Comparison of ENCODE assay signal across 23 cellular contexts in the genomic region with DNA sequence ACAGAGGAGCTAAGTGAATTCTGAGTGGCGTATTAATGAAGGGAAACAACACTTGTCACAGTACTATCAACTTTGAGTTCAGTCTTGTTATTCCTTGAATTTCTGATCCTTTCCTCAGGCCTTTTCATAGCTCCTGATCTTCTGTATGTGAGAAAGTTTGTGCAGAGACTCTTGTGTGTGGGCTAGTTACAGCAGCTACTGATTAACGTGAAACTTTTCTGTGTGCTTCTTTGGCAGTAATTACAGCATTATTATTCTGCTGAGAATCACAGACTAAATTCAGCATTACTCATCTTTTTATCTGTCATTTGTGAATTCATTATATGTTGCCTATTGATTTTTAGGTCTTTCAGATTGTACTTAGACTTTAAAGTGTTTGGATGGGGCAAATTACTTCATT. TPM values are rescaled to one million over a fixed set of nuclear protein-coding genes. Genes with fewer than 3 reads are reported as not detected.
DNase-seq lines count a peak whose midpoint lies in the region; ATAC-seq, FAIRE-seq and TF ChIP-seq lines count a peak whose summit lies in the region.
"Had no signal": no experiment of that assay in that cellular context is flagged by ENCODE, and none has a peak within 500 bp of the region (broad histone marks: within the 10 kb centered on the region; RNA-seq: fewer than 3 reads in every experiment).

No MANE protein-coding gene starts in this region.

- TF ChIP-seq CTCF in brain (conservative IDR thresholded peaks at IDR 0.05), result no peak
- TF ChIP-seq CTCF in neutrophil (IDR thresholded peaks at IDR 0.05), result no peak
- TF ChIP-seq CTCF in progenitor cell of endocrine pancreas (IDR thresholded peaks at IDR 0.05; ENCODE audit: unreplicated experiment), result no peak

- peaks cover 78% of the 10 kb centered on the region for H3K36me3 ChIP-seq in neutrophil

- H3K27me3 ChIP-seq in neutrophil, result no peaks in the 10 kb centered on the region
- H3K27me3 ChIP-seq: heart left ventricle, stomach, tibial artery had no signal

- H3K27ac ChIP-seq in neutrophil, result peak overlapping the region; percentile 31
- H3K27ac ChIP-seq: heart left ventricle, stomach, tibial artery had no signal

- H3K27ac Mint-ChIP-seq in activated T-cell treated with anti-CD3 and anti-CD28 coated beads, Interleukin-2, amount 50 U/mL, for 72 hours, result peak overlapping the region; percentile 50
- H3K27ac Mint-ChIP-seq in brain, result peak overlapping the region in 3 of 5 experiments; percentile 19 to 83 (median 21)
- H3K27ac Mint-ChIP-seq in progenitor cell of endocrine pancreas, result no peak overlapping the region
- H3K27ac Mint-ChIP-seq: activated CD4-positive, alpha-beta T cell treated with anti-CD3 and anti-CD28 coated beads, Interleukin-2, amount 10 ng/mL, durations not matched to agents 7 days and 5 days; activated CD8-positive, alpha-beta memory T cell treated with anti-CD3 and anti-CD28 coated beads, Interleukin-2, amount 10 ng/mL, durations not matched to agents 7 days and 5 days had no signal

- peaks cover 7 to 45% of the 10 kb centered on the region in 2 donors for H3K36me3 Mint-ChIP-seq in activated T-cell treated with anti-CD3 and anti-CD28 coated beads, Interleukin-2, amount 50 U/mL, for 72 hours (ENCODE audit: insufficient read depth in 2 of 2)
- H3K36me3 Mint-ChIP-seq in brain (peaks cover 64% of the 10 kb centered on the region), progenitor cell of endocrine pancreas (ENCODE audit: insufficient read depth) (peaks cover 24% of the 10 kb centered on the region)

- FAIRE-seq in H54 (lab: Jason Lieb, UNC), result peak; percentile 36
- FAIRE-seq: A204.1, colon had no signal

- DNase-seq in activated T-cell treated with anti-CD3 and anti-CD28 coated beads, Interleukin-2, amount 50 U/mL, for 72 hours, result no peak
- DNase-seq in activated T-cell treated with anti-CD3 and anti-CD28 coated beads for 4 hours, result no peak
- DNase-seq in H54 (ENCODE audit: insufficient read length, low spot score), result no peak
- no peak for DNase-seq in NCI-H446 treated with DMSO at 0.1 percent for 48 hours (lab: John Stamatoyannopoulos, UW)
- no peak for DNase-seq in progenitor cell of endocrine pancreas (ENCODE audit: low spot score, unreplicated experiment)
- DNase-seq: activated CD4-positive, alpha-beta T cell treated with anti-CD3 and anti-CD28 coated beads, Interleukin-2, amount 10 ng/mL, durations not matched to agents 7 days and 5 days; activated CD8-positive, alpha-beta memory T cell treated with anti-CD3 and anti-CD28 coated beads, Interleukin-2, amount 10 ng/mL, durations not matched to agents 7 days and 5 days; effector CD4-positive, alpha-beta T cell; heart left ventricle; left cardiac atrium; mesenchymal stem cell; NCI-H1694 treated with DMSO at 0.1 percent for 48 hours; NCI-H2171 treated with DMSO at 0.1 percent for 48 hours; NCI-H69; occipital lobe; SHP77; stomach; tibial artery had no signal

- H3K27me3 Mint-ChIP-seq in activated T-cell treated with anti-CD3 and anti-CD28 coated beads, Interleukin-2, amount 50 U/mL, for 72 hours (ENCODE audit: low read depth), result no peaks in the 10 kb centered on the region
- no peaks in the 10 kb centered on the region for H3K27me3 Mint-ChIP-seq in brain
- H3K27me3 Mint-ChIP-seq in progenitor cell of endocrine pancreas, result no peaks in the 10 kb centered on the region
- H3K27me3 Mint-ChIP-seq: activated CD4-positive, alpha-beta T cell treated with anti-CD3 and anti-CD28 coated beads, Interleukin-2, amount 10 ng/mL, durations not matched to agents 7 days and 5 days; activated CD8-positive, alpha-beta memory T cell treated with anti-CD3 and anti-CD28 coated beads, Interleukin-2, amount 10 ng/mL, durations not matched to agents 7 days and 5 days had no signal

- no peak for TF ChIP-seq POLR2A in H54 (IDR thresholded peaks at IDR 0.05; ENCODE audit: low read depth, low read length)

- no peaks in the 10 kb centered on the region for H3K9me3 Mint-ChIP-seq in activated T-cell treated with anti-CD3 and anti-CD28 coated beads, Interleukin-2, amount 50 U/mL, for 72 hours
- H3K9me3 Mint-ChIP-seq in brain, result no peaks in the 10 kb centered on the region
- H3K9me3 Mint-ChIP-seq in progenitor cell of endocrine pancreas (ENCODE audit: low read depth), result no peaks in the 10 kb centered on the region
- H3K9me3 Mint-ChIP-seq: activated CD4-positive, alpha-beta T cell treated with anti-CD3 and anti-CD28 coated beads, Interleukin-2, amount 10 ng/mL, durations not matched to agents 7 days and 5 days had no signal

- no peaks in the 10 kb centered on the region for H3K9me3 ChIP-seq in neutrophil
- H3K9me3 ChIP-seq: heart left ventricle, stomach, tibial artery had no signal

- H3K4me1 Mint-ChIP-seq in activated T-cell treated with anti-CD3 and anti-CD28 coated beads, Interleukin-2, amount 50 U/mL, for 72 hours (ENCODE audit: low read depth), result peaks cover 19% of the 10 kb centered on the region
- H3K4me1 Mint-ChIP-seq in brain, result peaks cover 22% of the 10 kb centered on the region
- H3K4me1 Mint-ChIP-seq in progenitor cell of endocrine pancreas (ENCODE audit: low read depth), result no peaks in the 10 kb centered on the region
- H3K4me1 Mint-ChIP-seq: activated CD4-positive, alpha-beta T cell treated with anti-CD3 and anti-CD28 coated beads, Interleukin-2, amount 10 ng/mL, durations not matched to agents 7 days and 5 days had no signal

- H3K4me3 Mint-ChIP-seq in activated T-cell treated with anti-CD3 and anti-CD28 coated beads, Interleukin-2, amount 50 U/mL, for 72 hours, result no peak overlapping the region
- H3K4me3 Mint-ChIP-seq in brain (no peak overlapping the region), progenitor cell of endocrine pancreas (ENCODE audit: low read depth) (no peak overlapping the region)
- H3K4me3 Mint-ChIP-seq: activated CD4-positive, alpha-beta T cell treated with anti-CD3 and anti-CD28 coated beads, Interleukin-2, amount 10 ng/mL, durations not matched to agents 7 days and 5 days; activated CD8-positive, alpha-beta memory T cell treated with anti-CD3 and anti-CD28 coated beads, Interleukin-2, amount 10 ng/mL, durations not matched to agents 7 days and 5 days had no signal

- no peaks in the 10 kb centered on the region for H3K4me1 ChIP-seq in neutrophil (ENCODE audit: control insufficient read depth in 1 of 2, insufficient read depth in 1 of 2, low read depth in 1 of 2, low read length in 1 of 2)

- H3K4me3 ChIP-seq in neutrophil (ENCODE audit: low read depth in 1 of 2, low read length in 1 of 2), result no peak overlapping the region
- H3K4me3 ChIP-seq: heart left ventricle, stomach, tibial artery had no signal

- no peak for ATAC-seq in activated T-cell treated with anti-CD3 and anti-CD28 coated beads, Interleukin-2, amount 50 U/mL, for 72 hours (replicated peaks in 1 of 2)
- ATAC-seq in GM21526 (IDR thresholded peaks at IDR 0.05; ENCODE audit: low FRiP score, unreplicated experiment), result no peak
- ATAC-seq: activated CD8-positive, alpha-beta memory T cell treated with anti-CD3 and anti-CD28 coated beads, Interleukin-2, amount 10 ng/mL, durations not matched to agents 7 days and 5 days; heart left ventricle; left cardiac atrium had no signal

RNA-seq across cellular contexts. Expression of a gene that starts 36.0 kb away (rescaled TPM):
- total RNA-seq in activated T-cell treated with anti-CD3 and anti-CD28 coated beads, Interleukin-2, amount 50 U/mL, for 72 hours, result 100 to 1,000 TPM; 125 to 143 TPM
- 16.0 TPM for polyA plus RNA-seq in brain (ENCODE audit: insufficient read depth, low read depth, low replicate concordance)
- total RNA-seq in progenitor cell of endocrine pancreas, result 103 and 111 TPM in 2 replicates

RNA-seq across cellular contexts. Expression of a gene that starts 59.5 kb away (rescaled TPM):
- 10 to 100 TPM; 10.4 to 12.4 TPM for total RNA-seq in activated T-cell treated with anti-CD3 and anti-CD28 coated beads, Interleukin-2, amount 50 U/mL, for 72 hours
- polyA plus RNA-seq in brain (ENCODE audit: insufficient read depth, low read depth, low replicate concordance), result 18.7 TPM
- 31.2 and 32.6 TPM in 2 replicates for total RNA-seq in progenitor cell of endocrine pancreas
